1 cellular context compared by ENCODE assay signal in the genomic region with DNA sequence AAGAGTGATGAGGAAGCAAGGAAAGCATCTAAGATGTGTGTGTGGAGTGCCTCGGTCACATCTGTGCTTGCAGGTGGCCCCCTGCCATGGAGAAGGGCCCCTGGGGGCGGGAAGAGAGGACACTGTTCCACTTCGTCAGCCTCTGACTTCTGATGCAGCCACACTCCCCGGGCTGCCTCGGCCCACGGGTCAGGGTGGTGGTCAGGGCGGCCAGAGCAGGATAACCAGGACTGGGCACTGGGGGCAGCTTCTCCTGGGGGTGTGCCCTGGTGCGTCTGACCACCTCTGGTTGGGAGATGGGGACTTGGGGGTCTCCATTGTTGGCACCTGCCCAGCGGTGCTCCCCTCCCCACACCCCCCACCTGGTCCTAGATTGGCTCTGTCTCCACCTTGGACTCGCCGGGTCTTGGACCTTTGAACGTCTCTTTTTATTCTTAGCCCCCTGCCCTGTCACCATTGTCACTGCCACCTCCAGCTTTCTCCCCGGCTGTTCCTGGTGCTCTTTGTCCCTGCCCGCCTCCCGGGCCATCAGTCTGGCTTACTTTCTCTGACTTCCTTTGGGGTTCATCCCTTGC.
TF ChIP-seq lines count a peak whose summit lies in the region.

No MANE protein-coding gene starts in this region.

TF ChIP-seq in H1, 55 proteins besides CTCF, POLR2A, EP300 and RAD21:
- TF ChIP-seq SIX5 (IDR thresholded peaks at IDR 0.05; ENCODE audit: low read depth, low read length): no peak
- TF ChIP-seq BCL11A (IDR thresholded peaks at IDR 0.05; ENCODE audit: low read depth in 2 of 2, low read length in 2 of 2): no peak
- TF ChIP-seq SIRT6 (IDR thresholded peaks at IDR 0.05; ENCODE audit: low read length): no peak
- no peak for TF ChIP-seq BRCA1 (IDR thresholded peaks at IDR 0.05; ENCODE audit: low read depth, low read length)
